In genomic region chr9:104091708-104092107, GRCh38 we compare ENCODE assay signal across 8 cellular contexts. TPM values are rescaled to one million over a fixed set of nuclear protein-coding genes. Genes with fewer than 3 reads are reported as not detected.
DNase-seq lines count a peak whose midpoint lies in the region; ATAC-seq, FAIRE-seq and TF ChIP-seq lines count a peak whose summit lies in the region.

No MANE protein-coding gene starts in this region.

- H3K36me3 ChIP-seq in astrocyte (ENCODE audit: insufficient read depth, low read length) (peaks cover 4% of the 10 kb centered on the region), lung (ENCODE audit: control insufficient read depth in 2 of 2, insufficient read depth in 2 of 2, low read length in 2 of 2) (no peaks in the 10 kb centered on the region), spleen (no peaks in the 10 kb centered on the region)

- intact Hi-C loops in spleen (cut with DNase I; ENCODE audit: low total_unique reads): no loop called here

- H3K27me3 Mint-ChIP-seq in astrocyte (ENCODE audit: low read depth, unreplicated experiment): peaks cover 5% of the 10 kb centered on the region

- WGBS in lung, 2 donors: 12 to 26% methylated on average over 4 of the region's 4 CpGs
- WGBS in spleen, 5 donors: 25 to 57% (median 35%) methylated on average over 4 of the region's 4 CpGs

- H3K9me3 ChIP-seq in astrocyte (ENCODE audit: insufficient read depth, low read depth, low read length): no peaks in the 10 kb centered on the region
- H3K9me3 ChIP-seq in lung (ENCODE audit: control insufficient read depth in 2 of 2, insufficient read depth in 1 of 2, low read length in 1 of 2): no peaks in the 10 kb centered on the region
- H3K9me3 ChIP-seq in spleen: no peaks in the 10 kb centered on the region

- H3K4me1 ChIP-seq in astrocyte (ENCODE audit: insufficient read depth, low read length) (peaks cover 9% of the 10 kb centered on the region), lung (ENCODE audit: control insufficient read depth in 2 of 2, insufficient read depth in 2 of 2, low read length in 2 of 2) (peaks cover 2 to 12% of the 10 kb centered on the region in 2 donors), spleen (peaks cover 12 to 50% (median 30%) of the 10 kb centered on the region in 6 donors)

- DNase-seq in AG08396 (ENCODE audit: low spot score) (peak; percentile 73), NCI-H187 treated with DMSO at 0.1 percent for 48 hours (lab: John Stamatoyannopoulos, UW) (peak; percentile 36), astrocyte (ENCODE audit: low read depth) (peak; percentile 16), lung (ENCODE audit: low spot score) (peak; percentile 46), HuH-7.5 (ENCODE audit: low spot score) (no peak), spleen (no peak), T1000 (lab: John Stamatoyannopoulos, UW) (no peak)

- ATAC-seq in GM21447 (IDR thresholded peaks at IDR 0.05; ENCODE audit: unreplicated experiment) (peak; percentile 20), lung (ENCODE audit: insufficient read depth, low FRiP score) (peak; percentile 29)

- H3K27ac ChIP-seq in astrocyte (ENCODE audit: low read depth, low read length) (no peak overlapping the region), lung (ENCODE audit: low read depth in 1 of 2, low read length in 1 of 2) (peak overlapping the region; percentile 40 to 93), spleen (peak overlapping the region in 4 of 8 donors; percentile 2 to 45 (median 28))

- TF ChIP-seq POLR2A in spleen (IDR thresholded peaks at IDR 0.05): no peak

- H3K27ac Mint-ChIP-seq in astrocyte (ENCODE audit: unreplicated experiment): no peak overlapping the region

- peak overlapping the region; percentile 32 for H3K4me2 ChIP-seq in astrocyte (ENCODE audit: low read length)

- H3K4me3 ChIP-seq in astrocyte (ENCODE audit: insufficient read depth, low read depth, low read length) (no peak overlapping the region), lung (no peak overlapping the region), spleen (no peak overlapping the region)

- TF ChIP-seq CTCF in astrocyte (IDR thresholded peaks at IDR 0.05; ENCODE audit: insufficient read depth, low read depth, low read length) (peak; percentile 19), lung (IDR thresholded peaks at IDR 0.05; ENCODE audit: control extremely low read depth, extremely low read depth) (no peak), spleen (IDR thresholded peaks at IDR 0.05 in 8 of 11, conservative IDR thresholded peaks at IDR 0.05 in 3 of 11) (peak in 2 of 11 experiments; percentile 14 to 40)

- no peaks in the 10 kb centered on the region for H3K36me3 Mint-ChIP-seq in astrocyte (ENCODE audit: low read depth, unreplicated experiment)

- no peak for FAIRE-seq in astrocyte (lab: Jason Lieb, UNC)

- no peaks in the 10 kb centered on the region for H4K20me1 ChIP-seq in astrocyte (ENCODE audit: insufficient read depth, low read length)

- H3K9ac ChIP-seq in astrocyte (ENCODE audit: low read length): no peak overlapping the region

- H3K79me2 ChIP-seq in astrocyte (ENCODE audit: insufficient read depth, low read length): peaks cover 22% of the 10 kb centered on the region

- H3K27me3 ChIP-seq in astrocyte (ENCODE audit: insufficient read depth, low read length): no peaks in the 10 kb centered on the region
- H3K27me3 ChIP-seq in lung (ENCODE audit: control insufficient read depth, insufficient read depth): no peaks in the 10 kb centered on the region
- H3K27me3 ChIP-seq in spleen (replicated peaks in 1 of 7): no peaks in the 10 kb centered on the region

- H3K4me3 Mint-ChIP-seq in astrocyte (ENCODE audit: unreplicated experiment): no peak overlapping the region

- H3K4me1 Mint-ChIP-seq in astrocyte (ENCODE audit: low read depth, unreplicated experiment): peaks cover 6% of the 10 kb centered on the region

- no peaks in the 10 kb centered on the region for H3K9me3 Mint-ChIP-seq in astrocyte (ENCODE audit: unreplicated experiment)

- no peak overlapping the region for H2AFZ ChIP-seq in astrocyte (ENCODE audit: low read depth, low read length)

RNA-seq across cellular contexts. Expression of gene SMC2, which starts 2.4 kb away (rescaled TPM):
- total RNA-seq in astrocyte (9.4 and 9.8 TPM in 2 replicates), lung (10 to 100 TPM in 1 of 2 donors, 1 to 10 TPM in 1; 7.3 to 18.0 TPM), spleen (10 to 100 TPM; 11.8 to 18.8 (median 12.8) TPM)
- polyA plus RNA-seq in lung (1 to 10 TPM; 2.0 to 3.3 TPM), spleen (1 to 10 TPM; 3.0 to 4.2 (median 3.7) TPM)

Comparison
In these comparisons a context has a peak if more than half of its experiments do, and no peak if none do; other contexts are left out.
1. DNase-seq: peak in AG08396 (single experiment), NCI-H187 treated with DMSO at 0.1 percent for 48 hours (single experiment), astrocyte (single experiment) and lung (single experiment); none in HuH-7.5 (single experiment), spleen (single experiment) and T1000 (single experiment).